In genomic region chr11:3422380-3423137, GRCh38 we compare ENCODE assay signal across 8 cellular contexts. TPM values are rescaled to one million over a fixed set of nuclear protein-coding genes. Genes with fewer than 3 reads are reported as not detected.
DNase-seq lines count a peak whose midpoint lies in the region; TF ChIP-seq lines count a peak whose summit lies in the region.
"Not testable (repeated sequence)": the region's sequence is repeated elsewhere in the genome, so short reads cannot be mapped to it uniquely, and the experiment has no call there.

No MANE protein-coding gene starts in this region.

- peak overlapping the region; percentile 89 for H3K4me3 Mint-ChIP-seq in stimulated activated naive CD8-positive, alpha-beta T cell treated with anti-CD3 and anti-CD28 coated beads, Interleukin-15, Interleukin-2, amounts not matched to agents 100 ng/mL and 50 ng/mL, for 24 hours

- not testable (repeated sequence) for H3K9me3 ChIP-seq in MM.1S (replicated peaks; ENCODE audit: insufficient read depth, low read length); neural cell (ENCODE audit: low read length)

- not testable (repeated sequence) for H3K9me3 Mint-ChIP-seq in stimulated activated naive CD8-positive, alpha-beta T cell treated with anti-CD3 and anti-CD28 coated beads, Interleukin-15, Interleukin-2, amounts not matched to agents 100 ng/mL and 50 ng/mL, for 24 hours

- H3K36me3 Mint-ChIP-seq in stimulated activated naive CD8-positive, alpha-beta T cell treated with anti-CD3 and anti-CD28 coated beads, Interleukin-15, Interleukin-2, amounts not matched to agents 100 ng/mL and 50 ng/mL, for 24 hours (ENCODE audit: low read depth): not testable (repeated sequence)

- peaks cover 13% of the 10 kb centered on the region for H3K4me1 ChIP-seq in MM.1S (ENCODE audit: low read length)

- H3K4me2 ChIP-seq in MM.1S (ENCODE audit: low read depth, low read length): peak overlapping the region; percentile 88
- H3K4me2 ChIP-seq in neural cell (ENCODE audit: low read length): not testable (repeated sequence)

- H4K20me1 ChIP-seq in MM.1S (ENCODE audit: insufficient read depth, low read length); neural cell (ENCODE audit: insufficient read depth): not testable (repeated sequence)

- H3K27ac Mint-ChIP-seq in stimulated activated naive CD8-positive, alpha-beta T cell treated with anti-CD3 and anti-CD28 coated beads, Interleukin-15, Interleukin-2, amounts not matched to agents 100 ng/mL and 50 ng/mL, for 24 hours: peak overlapping the region; percentile 94

- H3K9me2 ChIP-seq in MM.1S (replicated peaks; ENCODE audit: insufficient read depth, low read length); neural cell (ENCODE audit: insufficient read depth, low read length): not testable (repeated sequence)

- not testable (repeated sequence) for H3F3A ChIP-seq in MM.1S (ENCODE audit: insufficient read depth, low read length); neural cell (ENCODE audit: insufficient read depth, low read length, poor library complexity, severe bottlenecking)

- TF ChIP-seq RAD21 in neural cell (conservative IDR thresholded peaks at IDR 0.05): not testable (repeated sequence)

- not testable (repeated sequence) for H3K79me2 ChIP-seq in MM.1S (ENCODE audit: low read length); neural cell (replicated peaks; ENCODE audit: insufficient read depth, low read length)

- DNase-seq in EH (ENCODE audit: low read depth) (peak; percentile 98), HCEC 1CT (peak; percentile 94), MM.1S (peak; percentile 93), SHP77 treated with DMSO at 0.1 percent for 48 hours (lab: John Stamatoyannopoulos, UW) (peak; percentile 79), activated gamma-delta T cell (lab: John Stamatoyannopoulos, UW) (peak; percentile 92), fibroblast of villous mesenchyme (ENCODE audit: low read depth) (peak; percentile 98)

- peak overlapping the region; percentile 67; the same call in 1 of the 2 replicates for H3K27ac ChIP-seq in MM.1S (ENCODE audit: low read length)
- H3K27ac ChIP-seq in neural cell (ENCODE audit: low read length): peak overlapping the region; percentile 56

- peaks cover 16% of the 10 kb centered on the region for H3K4me1 Mint-ChIP-seq in stimulated activated naive CD8-positive, alpha-beta T cell treated with anti-CD3 and anti-CD28 coated beads, Interleukin-15, Interleukin-2, amounts not matched to agents 100 ng/mL and 50 ng/mL, for 24 hours (ENCODE audit: low read depth)

- not testable (repeated sequence) for TF ChIP-seq EP300 in neural cell (conservative IDR thresholded peaks at IDR 0.05; ENCODE audit: poor library complexity, severe bottlenecking)

- H2AFZ ChIP-seq in MM.1S (ENCODE audit: low read length) (peak overlapping the region; percentile 69), neural cell (ENCODE audit: low read depth, low read length) (peak overlapping the region; percentile 51)

- H3K9ac ChIP-seq in MM.1S (ENCODE audit: low read length) (peak overlapping the region; percentile 79), neural cell (ENCODE audit: low read length) (peak overlapping the region; percentile 70)

- TF ChIP-seq CTCF in MM.1S (IDR thresholded peaks at IDR 0.05; ENCODE audit: low read length); fibroblast of villous mesenchyme (IDR thresholded peaks at IDR 0.05; ENCODE audit: insufficient read depth, low read depth, low read length); neural cell (IDR thresholded peaks at IDR 0.05; ENCODE audit: poor library complexity, severe bottlenecking): not testable (repeated sequence)

- not testable (repeated sequence) for H3K27me3 ChIP-seq in MM.1S (replicated peaks; ENCODE audit: insufficient read depth, low read length); neural cell (ENCODE audit: insufficient read depth, low read depth, low read length)

- not testable (repeated sequence) for H3K27me3 Mint-ChIP-seq in stimulated activated naive CD8-positive, alpha-beta T cell treated with anti-CD3 and anti-CD28 coated beads, Interleukin-15, Interleukin-2, amounts not matched to agents 100 ng/mL and 50 ng/mL, for 24 hours

- H3K36me3 ChIP-seq in MM.1S (replicated peaks; ENCODE audit: insufficient read depth, low read length); neural cell (ENCODE audit: insufficient read depth, low read length): not testable (repeated sequence)

- H3K4me3 ChIP-seq in MM.1S (ENCODE audit: low read length): peak overlapping the region; percentile 72
- H3K4me3 ChIP-seq in fibroblast of villous mesenchyme (ENCODE audit: low read depth, low read length): peak overlapping the region; percentile 65
- peak overlapping the region; percentile 70 for H3K4me3 ChIP-seq in neural cell (ENCODE audit: low read length)

TF ChIP-seq in neural cell, 6 proteins besides CTCF, POLR2A, EP300 and RAD21:
- TF ChIP-seq MXI1 (conservative IDR thresholded peaks at IDR 0.05; ENCODE audit: poor library complexity, severe bottlenecking): peak; percentile 14

RNA-seq across cellular contexts. Expression of gene ZNF195, which starts 43.6 kb away (rescaled TPM):
- total RNA-seq in fibroblast of villous mesenchyme: 18.4 and 25.5 TPM in 2 replicates
- 89.0 and 101 TPM in 2 replicates for polyA plus RNA-seq in neural cell
- 129 and 143 TPM in 2 replicates for polyA minus RNA-seq in neural cell

Comparison
In these comparisons a context has a peak if more than half of its experiments do, and no peak if none do; other contexts are left out.
1. Peak in every context shown above with its lines: DNase-seq, H3K4me3 ChIP-seq and H3K27ac ChIP-seq.